ENCODE assay signal across 9 cellular contexts in genomic region chr3:127781411-127782001, GRCh38. TPM values are rescaled to one million over a fixed set of nuclear protein-coding genes. Genes with fewer than 3 reads are reported as not detected.
DNase-seq lines count a peak whose midpoint lies in the region; ATAC-seq and TF ChIP-seq lines count a peak whose summit lies in the region.
"Had no signal": no experiment of that assay in that cellular context is flagged by ENCODE, and none has a peak within 500 bp of the region (broad histone marks: within the 10 kb centered on the region; RNA-seq: fewer than 3 reads in every experiment).

No MANE protein-coding gene starts in this region.

- no CpG with 5 or more reads among the region's 15 CpGs for WGBS in IMR-90 (ENCODE audit: extremely low coverage in 2 of 2, insufficient read length in 1 of 2), 2 experiments
- 40 to 50% methylated on average over 12 to 15 of the region's 15 CpGs for WGBS in tibial nerve, 2 donors

- peak overlapping the region; percentile 70; the same call in 2 of the 3 replicates for H2BK15ac ChIP-seq in IMR-90 (ENCODE audit: low read depth, low read length)

- H3K27me3 ChIP-seq in IMR-90 (ENCODE audit: control insufficient read depth, insufficient read depth, low read length) (no peaks in the 10 kb centered on the region), left lung (no peaks in the 10 kb centered on the region), tibial nerve (no peaks in the 10 kb centered on the region)

- 0 out of 2 replicates have a peak, but pooled peaks have one; percentile 2 for TF ChIP-seq RAD21 in IMR-90 (IDR thresholded peaks at IDR 0.05; ENCODE audit: low read length)

- H2BK20ac ChIP-seq in IMR-90 (ENCODE audit: low read depth, low read length) = peak overlapping the region; percentile 89

- H3K9me3 ChIP-seq in IMR-90 (ENCODE audit: control insufficient read depth, insufficient read depth, low read length) (peaks cover 4% of the 10 kb centered on the region), left lung (no peaks in the 10 kb centered on the region), tibial nerve (peaks cover 0 to 3% (median 0%) of the 10 kb centered on the region in 4 donors)

- H3K9ac ChIP-seq in IMR-90 (ENCODE audit: low read depth, low read length) = peak overlapping the region; percentile 51

- H3K56ac ChIP-seq in IMR-90 (ENCODE audit: extremely low read depth, insufficient read depth, low read length) = peak overlapping the region; percentile 59; the same call in 1 of the 2 replicates

- H3K4ac ChIP-seq in IMR-90 (ENCODE audit: low read depth, low read length) = peak overlapping the region; percentile 95

- H3K4me2 ChIP-seq in IMR-90 (ENCODE audit: low read depth, low read length) = peak overlapping the region; percentile 39

- peaks cover 41 to 88% of the 10 kb centered on the region in 2 experiments for H3K79me1 ChIP-seq in IMR-90 (ENCODE audit: low read depth in 1 of 2, low read length in 2 of 2)

- peak overlapping the region; percentile 85 for H3K14ac ChIP-seq in IMR-90 (replicated peaks; ENCODE audit: low read depth, low read length)

- peak overlapping the region; percentile 67 to 93 for H4K8ac ChIP-seq in IMR-90 (ENCODE audit: low read depth in 2 of 2, low read length in 2 of 2)

- H2BK5ac ChIP-seq in IMR-90 (ENCODE audit: low read depth, low read length, poor library complexity, severe bottlenecking) = peak overlapping the region; percentile 94

- in situ Hi-C loops in IMR-90 (cut with MboI; ENCODE audit: low sequenced_read_pairs) = no loop called here

- H2AK5ac ChIP-seq in IMR-90 (ENCODE audit: low read depth, low read length) = peak overlapping the region; percentile 80

- H3K4me3 ChIP-seq in IMR-90 (ENCODE audit: insufficient read depth, low read depth, low read length) (no peak overlapping the region), left lung (no peak overlapping the region), tibial nerve (no peak overlapping the region)

- H3K18ac ChIP-seq in IMR-90 (ENCODE audit: low read depth, low read length) = peak overlapping the region; percentile 98

- BruUV-seq in IMR-90 (replicated peaks; lab: Mats Ljungman, UMichigan) = no TSS peak

- peak overlapping the region; percentile 60 for H2AFZ ChIP-seq in IMR-90 (replicated peaks; ENCODE audit: low read length, poor library complexity)

- no peak for TF ChIP-seq EP300 in tibial nerve (IDR thresholded peaks at IDR 0.05)

- no peak for TF ChIP-seq POLR2A in IMR-90 (IDR thresholded peaks at IDR 0.05; ENCODE audit: low read depth, low read length)
- TF ChIP-seq POLR2A in tibial nerve (IDR thresholded peaks at IDR 0.05) = no peak

- POLR2A ChIA-PET in IMR-90 (lab: Charles Lee; ENCODE audit: unreplicated experiment) = interaction anchor here (1.4 kb wide), 1 partner anchor 10 kb away, joined by 5 read pairs; no protein-coding TSS in a partner anchor

- H3K27ac ChIP-seq in IMR-90 (ENCODE audit: insufficient read depth, low read length) (peak overlapping the region; percentile 99), cingulate gyrus (ENCODE audit: low read depth, low read length) (peak overlapping the region; percentile 43), left lung (peak overlapping the region; percentile 41 to 46), tibial nerve (peak overlapping the region in 3 of 4 donors; percentile 25 to 76 (median 57))

- peak overlapping the region; percentile 90 for H2AK9ac ChIP-seq in IMR-90 (replicated peaks; ENCODE audit: low read depth, low read length, poor library complexity)

- H3K9me1 ChIP-seq in IMR-90 (ENCODE audit: insufficient read depth, low read length) = peaks cover 28% of the 10 kb centered on the region

- peak overlapping the region; percentile 86; the same call in 1 of the 2 replicates for H3K23ac ChIP-seq in IMR-90 (ENCODE audit: low read depth, low read length)

- no peaks in the 10 kb centered on the region; the same call in 1 of the 2 replicates for H4K20me1 ChIP-seq in IMR-90 (ENCODE audit: insufficient read depth, low read length)

- H2BK120ac ChIP-seq in IMR-90 (ENCODE audit: low read depth, low read length) = peak overlapping the region; percentile 95

- intact Hi-C loops in IMR-90 (cut with micrococcal nuclease) (no loop called here), left lung (cut with DNase I) (no loop called here)

- dilution Hi-C loops in IMR-90 (cut with HindIII; ENCODE audit: low sequenced_read_pairs, unreplicated experiment) = no loop called here

- H3K36me3 ChIP-seq in IMR-90 (ENCODE audit: control insufficient read depth, insufficient read depth, low read length) (no peaks in the 10 kb centered on the region; the same call in 1 of the 2 replicates), left lung (peaks cover 0 to 16% of the 10 kb centered on the region in 2 donors), tibial nerve (no peaks in the 10 kb centered on the region)

- peaks cover 36% of the 10 kb centered on the region for H3K4me1 ChIP-seq in IMR-90 (ENCODE audit: control insufficient read depth, insufficient read depth, low read length)
- peaks cover 27 to 77% of the 10 kb centered on the region in 2 donors for H3K4me1 ChIP-seq in left lung
- peaks cover 0 to 55% (median 23%) of the 10 kb centered on the region in 4 donors for H3K4me1 ChIP-seq in tibial nerve

- TF ChIP-seq CTCF in IMR-90 (conservative IDR thresholded peaks at IDR 0.05; ENCODE audit: low read depth, low read length) = no peak
- TF ChIP-seq CTCF in left lung (IDR thresholded peaks at IDR 0.05) = no peak
- no peak for TF ChIP-seq CTCF in tibial nerve (IDR thresholded peaks at IDR 0.05)

- H4K91ac ChIP-seq in IMR-90 (ENCODE audit: insufficient read depth, low read depth, low read length) = peak overlapping the region; percentile 95

- peak; percentile 73 for ATAC-seq in IMR-90 (ENCODE audit: low read depth)
- no peak for ATAC-seq in left lung
- no peak for ATAC-seq in GM21423 (IDR thresholded peaks at IDR 0.05; ENCODE audit: unreplicated experiment)
- no peak for ATAC-seq in HG03520 (IDR thresholded peaks at IDR 0.05; ENCODE audit: unreplicated experiment)
- ATAC-seq: activated T-cell treated with anti-CD3 and anti-CD28 coated beads, Interleukin-2, amount 50 U/mL, for 72 hours had no signal

- DNase-seq in IMR-90 (peak; percentile 85), left lung (no peak), tibial nerve (ENCODE audit: low spot score in 2 of 2) (no peak), RPMI8226 (no peak)
- DNase-seq: activated T-cell treated with anti-CD3 and anti-CD28 coated beads, Interleukin-2, amount 50 U/mL, for 72 hours; NCI-H146 had no signal

- H4K5ac ChIP-seq in IMR-90 (ENCODE audit: low read depth, low read length) = peak overlapping the region; percentile 65

- CTCF ChIA-PET in IMR-90 (lab: Yijun Ruan, JAX) = interaction anchor here (0.5 to 2.5 kb wide), 3 partner anchors 10 to 97 kb away, joined by 3 to 7 read pairs (median 3); no protein-coding TSS in a partner anchor

TF ChIP-seq in IMR-90, 13 proteins besides CTCF, POLR2A, EP300 and RAD21:
- TF ChIP-seq NFE2L2 (IDR thresholded peaks at IDR 0.05; ENCODE audit: low read depth, low read length) (no peak), MAZ (IDR thresholded peaks at IDR 0.05; ENCODE audit: borderline replicate concordance, low read depth, low read length) (no peak), MXI1 (IDR thresholded peaks at IDR 0.05; ENCODE audit: borderline replicate concordance, low read depth, low read length) (no peak), RFX5 (IDR thresholded peaks at IDR 0.05; ENCODE audit: low read depth, low read length) (no peak; the same call in 1 of the 2 replicates), USF2 (IDR thresholded peaks at IDR 0.05; ENCODE audit: low read depth, low read length) (no peak), CHD1 (IDR thresholded peaks at IDR 0.05; ENCODE audit: low read depth, low read length) (no peak), MAFK (IDR thresholded peaks at IDR 0.05; ENCODE audit: low read depth, low read length) (peak; percentile 61), RCOR1 (IDR thresholded peaks at IDR 0.05; ENCODE audit: insufficient replicate concordance, low read length) (peak; percentile 40), ELK1 (IDR thresholded peaks at IDR 0.05; ENCODE audit: borderline replicate concordance, low read depth, low read length) (no peak), CEBPB (IDR thresholded peaks at IDR 0.05; ENCODE audit: low read depth, low read length) (0 out of 2 replicates have a peak, but pooled peaks have one; percentile 7), BHLHE40 (IDR thresholded peaks at IDR 0.05; ENCODE audit: low read depth, low read length) (no peak), FOS (IDR thresholded peaks at IDR 0.05; ENCODE audit: low read depth, low read length) (no peak), SMC3 (IDR thresholded peaks at IDR 0.05; ENCODE audit: low read depth, low read length) (no peak)

RNA-seq across cellular contexts. Expression of gene MGLL, which starts 40.8 kb away (rescaled TPM):
- 23.6 and 23.7 TPM in 2 replicates for total RNA-seq in IMR-90 (2012; rRNA removed)
- polyA plus RNA-seq in IMR-90 (2012; rRNA removed) = 59.9 and 60.6 TPM in 2 replicates
- 33.0 and 76.1 TPM in 2 replicates for polyA plus RNA-seq in IMR-90 (2012; cell fraction: cytosol; rRNA removed)
- 37.3 and 45.7 TPM in 2 replicates for polyA plus RNA-seq in IMR-90 (2012; cell fraction: nucleus; rRNA removed; ENCODE audit: low replicate concordance)
- 100 to 1,000 TPM; 214 to 318 TPM for total RNA-seq in left lung
- total RNA-seq in tibial nerve = 10 to 100 TPM; 67.5 to 96.6 (median 86.1) TPM

Comparison
In these comparisons a context has a peak if more than half of its experiments do, and no peak if none do; other contexts are left out.
1. H3K27ac ChIP-seq: peak in every context shown above with its lines; median percentile 99 in IMR-90; 57 in tibial nerve; 44 in left lung; 43 in cingulate gyrus.